In the genomic region with DNA sequence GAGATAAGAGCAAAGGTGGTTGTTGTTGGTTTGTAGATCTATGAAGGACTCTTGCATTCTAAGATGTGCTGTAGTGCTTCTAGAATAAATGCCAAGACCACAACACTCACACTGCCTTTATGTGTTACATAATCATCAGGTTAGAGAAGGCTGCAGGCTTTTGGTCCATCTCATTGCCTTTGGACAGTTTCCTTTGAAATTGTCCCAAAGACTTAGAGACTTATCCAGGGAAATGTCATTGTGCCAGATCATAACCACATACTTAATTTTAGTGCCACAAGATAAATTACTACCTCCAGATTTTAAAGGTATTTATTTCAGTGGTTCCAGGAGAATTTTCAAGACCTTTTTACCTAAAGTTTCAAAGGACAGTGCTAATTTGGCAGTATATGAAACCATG, we compare ENCODE assay signal across 30 cellular contexts.
"Had no signal": no experiment of that assay in that cellular context is flagged by ENCODE, and none has a peak within 500 bp of the region (broad histone marks: within the 10 kb centered on the region; RNA-seq: fewer than 3 reads in every experiment).

No MANE protein-coding gene starts in this region.

- H3K36me3 Mint-ChIP-seq: activated CD4-positive, alpha-beta memory T cell treated with anti-CD3 and anti-CD28 coated beads for 36 hours; activated naive CD4-positive, alpha-beta T cell treated with anti-CD3 and anti-CD28 coated beads, Interleukin-2, amount 50 U/mL, for 24 hours; mesothelial cell of epicardium; naive B cell; stimulated activated effector memory CD8-positive, alpha-beta T cell treated with anti-CD3 and anti-CD28 coated beads, Interleukin-12 subunit alpha, Interleukin-12 subunit beta, amount 100 ng/mL, for 72 hours had no signal

- H3K9me3 ChIP-seq: neutrophil, right lobe of liver, vagina had no signal

- H3K27me3 ChIP-seq: esophagus muscularis mucosa, neutrophil, right lobe of liver, upper lobe of left lung, vagina had no signal

- H3K36me3 ChIP-seq: esophagus muscularis mucosa, neutrophil, right lobe of liver, upper lobe of left lung, vagina, WERI-Rb-1 had no signal

- ATAC-seq: activated CD4-positive, CD25-positive, alpha-beta regulatory T cell treated with anti-CD3 and anti-CD28 coated beads, Interleukin-2, amount 50 U/mL, for 24 hours; activated naive CD8-positive, alpha-beta T cell treated with anti-CD3 and anti-CD28 coated beads, Interleukin-2, amount 50 U/mL, for 24 hours; left ventricle myocardium superior; right lobe of liver had no signal

- H3K27me3 Mint-ChIP-seq: activated CD4-positive, alpha-beta T cell treated with anti-CD3 and anti-CD28 coated beads, Interleukin-2, amount 10 ng/mL, durations not matched to agents 24 days and 14 days; activated naive CD8-positive, alpha-beta T cell treated with anti-CD3 and anti-CD28 coated beads, Interleukin-2, amount 50 U/mL, for 24 hours; naive B cell had no signal

- H3K9me3 Mint-ChIP-seq: activated CD4-positive, alpha-beta memory T cell treated with anti-CD3 and anti-CD28 coated beads for 36 hours; activated CD4-positive, alpha-beta T cell treated with anti-CD3 and anti-CD28 coated beads, Interleukin-2, amount 10 ng/mL, durations not matched to agents 24 days and 14 days; activated naive CD4-positive, alpha-beta T cell treated with anti-CD3 and anti-CD28 coated beads, Interleukin-2, amount 50 U/mL, for 24 hours; activated naive CD8-positive, alpha-beta T cell treated with anti-CD3 and anti-CD28 coated beads, Interleukin-2, amount 50 U/mL, for 24 hours; activated T-cell treated with anti-CD3 and anti-CD28 coated beads, Interleukin-2, amount 50 U/mL, for 24 hours; central memory CD8-positive, alpha-beta T cell; stimulated activated effector memory CD8-positive, alpha-beta T cell treated with anti-CD3 and anti-CD28 coated beads, Interleukin-12 subunit alpha, Interleukin-12 subunit beta, amount 100 ng/mL, for 72 hours; stimulated activated naive CD8-positive, alpha-beta T cell treated with anti-CD3 and anti-CD28 coated beads, Interleukin-15, Interleukin-2, amounts not matched to agents 100 ng/mL and 50 ng/mL, for 24 hours; T-helper 1 cell treated with Interleukin-12 subunit alpha and Interleukin-12 subunit beta and Interleukin-4 antibody, amounts not matched to agents 30 μg/mL and 1 μg/mL, for 36 hours had no signal

- DNase-seq: activated CD4-positive, alpha-beta memory T cell treated with anti-CD3 and anti-CD28 coated beads for 36 hours; activated CD4-positive, alpha-beta T cell treated with anti-CD3 and anti-CD28 coated beads, Interleukin-2, amount 10 ng/mL, durations not matched to agents 24 days and 14 days; activated CD8-positive, alpha-beta memory T cell treated with anti-CD3 and anti-CD28 coated beads, Interleukin-2, amount 50 U/mL, for 48 hours; activated gamma-delta T cell treated with Interleukin-2 at 50 U/mL for 16 hours; activated naive CD8-positive, alpha-beta T cell treated with anti-CD3 and anti-CD28 coated beads, Interleukin-2, amount 50 U/mL, for 24 hours; activated T-cell treated with anti-CD3 and anti-CD28 coated beads, Interleukin-2, amount 50 U/mL, for 24 hours; amygdala; dermis blood vessel endothelial cell; effector CD4-positive, alpha-beta T cell; glutamatergic neuron; left ventricle myocardium superior; naive B cell; nephron progenitor cell; right lobe of liver; stimulated activated CD4-positive, alpha-beta T cell treated with anti-CD3 and anti-CD28 coated beads, Interleukin-12 subunit alpha, Interleukin-12 subunit beta, amount 100 ng/mL, for 4 hours; stimulated activated CD4-positive, alpha-beta T cell treated with anti-CD3 and anti-CD28 coated beads, Interleukin-4, amount 100 ng/mL, for 1 hour; T-helper 9 cell; upper lobe of left lung; WERI-Rb-1 had no signal

- H3K4me3 ChIP-seq: esophagus muscularis mucosa, right lobe of liver, skin epidermis, upper lobe of left lung, vagina had no signal

- H3K27ac Mint-ChIP-seq: activated CD4-positive, alpha-beta memory T cell treated with anti-CD3 and anti-CD28 coated beads for 36 hours; activated CD4-positive, alpha-beta T cell treated with anti-CD3 and anti-CD28 coated beads, Interleukin-2, amount 10 ng/mL, durations not matched to agents 24 days and 14 days; activated naive CD4-positive, alpha-beta T cell treated with anti-CD3 and anti-CD28 coated beads, Interleukin-2, amount 50 U/mL, for 24 hours; activated naive CD8-positive, alpha-beta T cell treated with anti-CD3 and anti-CD28 coated beads, Interleukin-2, amount 50 U/mL, for 24 hours; activated T-cell treated with anti-CD3 and anti-CD28 coated beads, Interleukin-2, amount 50 U/mL, for 24 hours; mesothelial cell of epicardium; nephron progenitor cell; stimulated activated effector memory CD8-positive, alpha-beta T cell treated with anti-CD3 and anti-CD28 coated beads, Interleukin-12 subunit alpha, Interleukin-12 subunit beta, amount 100 ng/mL, for 72 hours; stimulated activated naive CD8-positive, alpha-beta T cell treated with anti-CD3 and anti-CD28 coated beads, Interleukin-15, Interleukin-2, amounts not matched to agents 100 ng/mL and 50 ng/mL, for 24 hours; T-helper 1 cell treated with Interleukin-12 subunit alpha and Interleukin-12 subunit beta and Interleukin-4 antibody, amounts not matched to agents 30 μg/mL and 1 μg/mL, for 36 hours had no signal

- H3K4me1 Mint-ChIP-seq: activated CD4-positive, alpha-beta T cell treated with anti-CD3 and anti-CD28 coated beads, Interleukin-2, amount 10 ng/mL, durations not matched to agents 24 days and 14 days; activated naive CD4-positive, alpha-beta T cell treated with anti-CD3 and anti-CD28 coated beads, Interleukin-2, amount 50 U/mL, for 24 hours; central memory CD8-positive, alpha-beta T cell had no signal

- H3K27ac ChIP-seq: esophagus muscularis mucosa, neutrophil, right lobe of liver, skin epidermis, upper lobe of left lung, vagina, WERI-Rb-1 had no signal

- H3K4me3 Mint-ChIP-seq: activated CD4-positive, alpha-beta memory T cell treated with anti-CD3 and anti-CD28 coated beads for 36 hours; activated CD4-positive, alpha-beta T cell treated with anti-CD3 and anti-CD28 coated beads, Interleukin-2, amount 10 ng/mL, durations not matched to agents 24 days and 14 days; activated naive CD4-positive, alpha-beta T cell treated with anti-CD3 and anti-CD28 coated beads, Interleukin-2, amount 50 U/mL, for 24 hours; activated naive CD8-positive, alpha-beta T cell treated with anti-CD3 and anti-CD28 coated beads, Interleukin-2, amount 50 U/mL, for 24 hours; activated T-cell treated with anti-CD3 and anti-CD28 coated beads, Interleukin-2, amount 50 U/mL, for 24 hours; central memory CD8-positive, alpha-beta T cell; mesothelial cell of epicardium; naive B cell; nephron progenitor cell; stimulated activated effector memory CD8-positive, alpha-beta T cell treated with anti-CD3 and anti-CD28 coated beads, Interleukin-12 subunit alpha, Interleukin-12 subunit beta, amount 100 ng/mL, for 72 hours; stimulated activated naive CD8-positive, alpha-beta T cell treated with anti-CD3 and anti-CD28 coated beads, Interleukin-15, Interleukin-2, amounts not matched to agents 100 ng/mL and 50 ng/mL, for 24 hours; T-helper 1 cell treated with Interleukin-12 subunit alpha and Interleukin-12 subunit beta and Interleukin-4 antibody, amounts not matched to agents 30 μg/mL and 1 μg/mL, for 36 hours had no signal
